Comparison of ENCODE assay signal across 1 cellular context in the genomic region with DNA sequence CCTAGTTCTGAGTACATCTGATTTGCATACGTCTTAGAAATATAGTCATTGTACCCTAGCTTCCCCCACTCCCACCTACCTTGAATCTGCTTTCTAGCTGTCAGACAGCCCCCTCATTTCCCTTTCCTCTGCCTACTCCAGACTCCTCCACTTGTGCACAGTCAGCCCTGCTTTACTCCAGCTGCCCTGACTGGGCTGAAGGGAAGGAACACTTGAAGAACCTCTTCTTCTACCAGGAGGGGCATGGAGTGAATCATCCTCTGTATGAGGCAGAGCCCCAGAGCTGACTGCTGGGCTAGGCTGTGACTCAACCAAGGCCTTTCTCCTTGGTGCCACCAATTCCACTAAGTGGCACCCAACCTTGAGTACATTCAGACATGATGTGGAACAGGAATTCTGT.
TF ChIP-seq lines count a peak whose summit lies in the region.

No MANE protein-coding gene starts in this region.

TF ChIP-seq in HCT116, 20 proteins besides CTCF, POLR2A, EP300 and RAD21 (continued from another document):
- TF ChIP-seq, protein P1, sequence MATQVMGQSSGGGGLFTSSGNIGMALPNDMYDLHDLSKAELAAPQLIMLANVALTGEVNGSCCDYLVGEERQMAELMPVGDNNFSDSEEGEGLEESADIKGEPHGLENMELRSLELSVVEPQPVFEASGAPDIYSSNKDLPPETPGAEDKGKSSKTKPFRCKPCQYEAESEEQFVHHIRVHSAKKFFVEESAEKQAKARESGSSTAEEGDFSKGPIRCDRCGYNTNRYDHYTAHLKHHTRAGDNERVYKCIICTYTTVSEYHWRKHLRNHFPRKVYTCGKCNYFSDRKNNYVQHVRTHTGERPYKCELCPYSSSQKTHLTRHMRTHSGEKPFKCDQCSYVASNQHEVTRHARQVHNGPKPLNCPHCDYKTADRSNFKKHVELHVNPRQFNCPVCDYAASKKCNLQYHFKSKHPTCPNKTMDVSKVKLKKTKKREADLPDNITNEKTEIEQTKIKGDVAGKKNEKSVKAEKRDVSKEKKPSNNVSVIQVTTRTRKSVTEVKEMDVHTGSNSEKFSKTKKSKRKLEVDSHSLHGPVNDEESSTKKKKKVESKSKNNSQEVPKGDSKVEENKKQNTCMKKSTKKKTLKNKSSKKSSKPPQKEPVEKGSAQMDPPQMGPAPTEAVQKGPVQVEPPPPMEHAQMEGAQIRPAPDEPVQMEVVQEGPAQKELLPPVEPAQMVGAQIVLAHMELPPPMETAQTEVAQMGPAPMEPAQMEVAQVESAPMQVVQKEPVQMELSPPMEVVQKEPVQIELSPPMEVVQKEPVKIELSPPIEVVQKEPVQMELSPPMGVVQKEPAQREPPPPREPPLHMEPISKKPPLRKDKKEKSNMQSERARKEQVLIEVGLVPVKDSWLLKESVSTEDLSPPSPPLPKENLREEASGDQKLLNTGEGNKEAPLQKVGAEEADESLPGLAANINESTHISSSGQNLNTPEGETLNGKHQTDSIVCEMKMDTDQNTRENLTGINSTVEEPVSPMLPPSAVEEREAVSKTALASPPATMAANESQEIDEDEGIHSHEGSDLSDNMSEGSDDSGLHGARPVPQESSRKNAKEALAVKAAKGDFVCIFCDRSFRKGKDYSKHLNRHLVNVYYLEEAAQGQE (IDR thresholded peaks at IDR 0.05; ENCODE audit: low read depth): no peak
- TF ChIP-seq SP1 (IDR thresholded peaks at IDR 0.05; ENCODE audit: low read depth): no peak
- no peak for TF ChIP-seq EZH2 (IDR thresholded peaks at IDR 0.05)
- no peak for TF ChIP-seq YY1 (IDR thresholded peaks at IDR 0.05; ENCODE audit: extremely low read depth, insufficient replicate concordance, low read depth, low read length)
- TF ChIP-seq JUND (IDR thresholded peaks at IDR 0.05): no peak
- TF ChIP-seq FOSL1 (IDR thresholded peaks at IDR 0.05; ENCODE audit: low read depth): no peak
- no peak for TF ChIP-seq EZH2phosphoT487 (IDR thresholded peaks at IDR 0.05; ENCODE audit: borderline replicate concordance)
- no peak for TF ChIP-seq CEBPB (IDR thresholded peaks at IDR 0.05; ENCODE audit: low read depth)
- TF ChIP-seq, protein P2, sequence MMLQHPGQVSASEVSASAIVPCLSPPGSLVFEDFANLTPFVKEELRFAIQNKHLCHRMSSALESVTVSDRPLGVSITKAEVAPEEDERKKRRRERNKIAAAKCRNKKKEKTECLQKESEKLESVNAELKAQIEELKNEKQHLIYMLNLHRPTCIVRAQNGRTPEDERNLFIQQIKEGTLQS (IDR thresholded peaks at IDR 0.05): no peak
- no peak for TF ChIP-seq TCF7L2 (IDR thresholded peaks at IDR 0.05; ENCODE audit: borderline replicate concordance, extremely low read depth, insufficient read depth, insufficient read length)
TF ChIP-seq in HCT116: peak in this region for 0.
